9 cellular contexts compared by ENCODE assay signal in genomic region chr9:69421908-69422801, GRCh38.
DNase-seq lines count a peak whose midpoint lies in the region; ATAC-seq, FAIRE-seq and TF ChIP-seq lines count a peak whose summit lies in the region.
"Had no signal": no experiment of that assay in that cellular context is flagged by ENCODE, and none has a peak within 500 bp of the region (broad histone marks: within the 10 kb centered on the region; RNA-seq: fewer than 3 reads in every experiment).

No MANE protein-coding gene starts in this region.

- no peak overlapping the region for H3K27ac Mint-ChIP-seq in CD4-positive, CD25-positive, alpha-beta regulatory T cell

- TF ChIP-seq CTCF in body of pancreas (IDR thresholded peaks at IDR 0.05): peak; percentile 32 to 92 (median 86)

- intact Hi-C loops in body of pancreas (cut with DNase I): loop anchor here (5.0 kb wide), 2 partner anchors 455 to 495 kb away; no protein-coding TSS in a partner anchor

- H3K4me3 ChIP-seq in CD4-positive, CD25-positive, alpha-beta regulatory T cell (ENCODE audit: low read depth, low read length): no peak overlapping the region
- H3K4me3 ChIP-seq in body of pancreas: no peak overlapping the region
- no peak overlapping the region for H3K4me3 ChIP-seq in small intestine (ENCODE audit: low read depth in 1 of 2, low read length in 2 of 2)

- no peak overlapping the region for H3K27ac ChIP-seq in CD4-positive, CD25-positive, alpha-beta regulatory T cell (ENCODE audit: insufficient read depth, low read length, poor library complexity, severe bottlenecking)
- H3K27ac ChIP-seq in body of pancreas: no peak overlapping the region
- no peak overlapping the region for H3K27ac ChIP-seq in small intestine (ENCODE audit: low read depth in 1 of 2, low read length in 1 of 2)

- FAIRE-seq in small intestine (lab: Jason Lieb, UNC): no peak

- peak in 2 of 3 donors; percentile 39 to 55 for DNase-seq in CD4-positive, CD25-positive, alpha-beta regulatory T cell
- peak; percentile 61 for DNase-seq in NCI-H1092 (lab: John Stamatoyannopoulos, UW)
- peak; percentile 13 for DNase-seq in T follicular helper cell (ENCODE audit: low read depth)
- DNase-seq in body of pancreas: peak; percentile 52 to 63 (median 58)
- peak; percentile 71 for DNase-seq in iPS DF 4.7 (ENCODE audit: extremely low read depth, low spot score)
- peak; percentile 67 for DNase-seq in small intestine
- DNase-seq in NCI-H524 treated with DMSO at 0.1 percent for 48 hours (lab: John Stamatoyannopoulos, UW): no peak

- peaks cover 0 to 2% (median 0%) of the 10 kb centered on the region in 7 donors for H3K9me3 Mint-ChIP-seq in CD4-positive, CD25-positive, alpha-beta regulatory T cell
- H3K9me3 Mint-ChIP-seq: IgD-negative memory B cell had no signal

- peaks cover 8% of the 10 kb centered on the region for H3K27me3 Mint-ChIP-seq in CD4-positive, CD25-positive, alpha-beta regulatory T cell

- no peak for ATAC-seq in CD4-positive, CD25-positive, alpha-beta regulatory T cell (ENCODE audit: low read depth in 2 of 2)
- peak; percentile 82 for ATAC-seq in GM19395 (IDR thresholded peaks at IDR 0.05; ENCODE audit: unreplicated experiment)
- peak; percentile 68 for ATAC-seq in body of pancreas

- no peaks in the 10 kb centered on the region for H3K4me1 Mint-ChIP-seq in CD4-positive, CD25-positive, alpha-beta regulatory T cell

- no peak for TF ChIP-seq POLR2A in body of pancreas (IDR thresholded peaks at IDR 0.05)

- H3K9me3 ChIP-seq in CD4-positive, CD25-positive, alpha-beta regulatory T cell (ENCODE audit: control insufficient read depth in 2 of 2, low read length in 2 of 2): no peaks in the 10 kb centered on the region
- H3K9me3 ChIP-seq in body of pancreas (no peaks in the 10 kb centered on the region), small intestine (ENCODE audit: control insufficient read depth, low read depth) (no peaks in the 10 kb centered on the region)

- no peaks in the 10 kb centered on the region for H3K4me1 ChIP-seq in CD4-positive, CD25-positive, alpha-beta regulatory T cell (ENCODE audit: control insufficient read depth, insufficient read depth, low read length, poor library complexity, severe bottlenecking)
- H3K4me1 ChIP-seq in body of pancreas: no peaks in the 10 kb centered on the region
- H3K4me1 ChIP-seq in small intestine (ENCODE audit: control insufficient read depth in 2 of 2, insufficient read depth in 1 of 2, low read depth in 1 of 2, low read length in 1 of 2): no peaks in the 10 kb centered on the region

- H3K4me3 Mint-ChIP-seq in CD4-positive, CD25-positive, alpha-beta regulatory T cell: no peak overlapping the region
- H3K4me3 Mint-ChIP-seq: IgD-negative memory B cell had no signal

- WGBS in body of pancreas, 2 donors: 44 to 45% methylated on average over 12 to 16 of the region's 16 CpGs
- WGBS in small intestine, 3 donors: 49 to 57% (median 54%) methylated on average over 16 of the region's 16 CpGs

- peaks cover 2% of the 10 kb centered on the region for H3K27me3 ChIP-seq in CD4-positive, CD25-positive, alpha-beta regulatory T cell (ENCODE audit: control insufficient read depth, insufficient read depth, low read length)
- H3K27me3 ChIP-seq in body of pancreas (no peaks in the 10 kb centered on the region), small intestine (ENCODE audit: control insufficient read depth in 2 of 2, insufficient read depth in 2 of 2, low read length in 2 of 2) (no peaks in the 10 kb centered on the region)

- H3K36me3 Mint-ChIP-seq in CD4-positive, CD25-positive, alpha-beta regulatory T cell: no peaks in the 10 kb centered on the region
- H3K36me3 Mint-ChIP-seq: IgD-negative memory B cell had no signal

- no peaks in the 10 kb centered on the region for H3K36me3 ChIP-seq in CD4-positive, CD25-positive, alpha-beta regulatory T cell (ENCODE audit: control insufficient read depth, insufficient read depth, low read length)
- H3K36me3 ChIP-seq in body of pancreas (replicated peaks in 1 of 2; ENCODE audit: insufficient read depth in 1 of 2, low read depth in 2 of 2): no peaks in the 10 kb centered on the region
- no peaks in the 10 kb centered on the region for H3K36me3 ChIP-seq in small intestine (ENCODE audit: control insufficient read depth in 2 of 2, insufficient read depth in 2 of 2, low read length in 2 of 2)

Comparison
In these comparisons a context has a peak if more than half of its experiments do, and no peak if none do; other contexts are left out.
1. ATAC-seq: peak in GM19395 (single experiment) and body of pancreas (single experiment); none in CD4-positive, CD25-positive, alpha-beta regulatory T cell (0 of 2).